Comparison of ENCODE assay signal across 1 cellular context in genomic region chr11:118572075-118572913, GRCh38.
A peak's percentile ranks its signal among the peaks of the same experiment; 100 is the strongest.
TF ChIP-seq lines count a peak whose summit lies in the region.

ARCN1 (plus strand) TSS chr11:118572409; CDS start chr11:118572548, 139 bp downstream.

TF ChIP-seq in IMR-90, 13 proteins besides CTCF, POLR2A, EP300 and RAD21:
- TF ChIP-seq MAZ (IDR thresholded peaks at IDR 0.05; ENCODE audit: borderline replicate concordance, low read depth, low read length) (peak; percentile 66; the same call in 1 of the 2 replicates), USF2 (IDR thresholded peaks at IDR 0.05; ENCODE audit: low read depth, low read length) (no peak)
